32 cellular contexts compared by ENCODE assay signal in genomic region chr12:18281941-18282340, GRCh38. TPM values are rescaled to one million over a fixed set of nuclear protein-coding genes. Genes with fewer than 3 reads are reported as not detected.
DNase-seq lines count a peak whose midpoint lies in the region; ATAC-seq and TF ChIP-seq lines count a peak whose summit lies in the region.
"Had no signal": no experiment of that assay in that cellular context is flagged by ENCODE, and none has a peak within 500 bp of the region (broad histone marks: within the 10 kb centered on the region; RNA-seq: fewer than 3 reads in every experiment).

No MANE protein-coding gene starts in this region.

- H3K9me2 ChIP-seq in PC-9 (ENCODE audit: insufficient read depth), result no peaks in the 10 kb centered on the region

- H3K4me1 ChIP-seq in PC-9 (replicated peaks; ENCODE audit: insufficient read depth) (no peaks in the 10 kb centered on the region), fibroblast of lung (ENCODE audit: control insufficient read depth, extremely low read depth, insufficient read depth, low read length) (no peaks in the 10 kb centered on the region)
- H3K4me1 ChIP-seq: A549 had no signal

- H3K4me3 ChIP-seq in PC-9 (no peak overlapping the region), fibroblast of lung (replicated peaks in 1 of 4; ENCODE audit: control extremely low read depth in 1 of 4, insufficient read depth in 1 of 4, low read depth in 3 of 4, low read length in 4 of 4) (no peak overlapping the region)
- H3K4me3 ChIP-seq: A549, GM12878 had no signal

- peaks cover 46% of the 10 kb centered on the region for H3K4me1 Mint-ChIP-seq in nephron
- no peaks in the 10 kb centered on the region for H3K4me1 Mint-ChIP-seq in activated T-helper 2 cell treated with anti-CD3 and anti-CD28 coated beads, Interferon-gamma antibody, Interleukin-2, Interleukin-4, amounts not matched to agents 10 μg/mL and 5 μg/mL and 100 μg/mL, durations not matched to agents 14 hours and 24 hours and 36 hours (ENCODE audit: low read depth)
- H3K4me1 Mint-ChIP-seq: CD4-positive, alpha-beta memory T cell had no signal

- H3F3A ChIP-seq in PC-9 (ENCODE audit: insufficient read depth, low read depth), result no peaks in the 10 kb centered on the region

- no peak for ATAC-seq in GM19467 (IDR thresholded peaks at IDR 0.05; ENCODE audit: unreplicated experiment)
- ATAC-seq: A549, GM12878 had no signal

- peak overlapping the region; percentile 41 to 91 (median 90) for H3K27ac Mint-ChIP-seq in nephron
- H3K27ac Mint-ChIP-seq in activated T-helper 2 cell treated with anti-CD3 and anti-CD28 coated beads, Interferon-gamma antibody, Interleukin-2, Interleukin-4, amounts not matched to agents 10 μg/mL and 5 μg/mL and 100 μg/mL, durations not matched to agents 14 hours and 24 hours and 36 hours, result no peak overlapping the region
- H3K27ac Mint-ChIP-seq: CD4-positive, alpha-beta memory T cell had no signal

- H3K79me2 ChIP-seq in PC-9 (ENCODE audit: low read depth) (no peaks in the 10 kb centered on the region), fibroblast of lung (ENCODE audit: control insufficient read depth, insufficient read depth, low read length) (no peaks in the 10 kb centered on the region)

- H3K27me3 Mint-ChIP-seq in nephron (ENCODE audit: low read depth), result no peaks in the 10 kb centered on the region
- no peaks in the 10 kb centered on the region for H3K27me3 Mint-ChIP-seq in activated T-helper 2 cell treated with anti-CD3 and anti-CD28 coated beads, Interferon-gamma antibody, Interleukin-2, Interleukin-4, amounts not matched to agents 10 μg/mL and 5 μg/mL and 100 μg/mL, durations not matched to agents 14 hours and 24 hours and 36 hours (ENCODE audit: low read depth)
- H3K27me3 Mint-ChIP-seq: CD4-positive, alpha-beta memory T cell had no signal

- BruUV-seq in PC-9 (replicated peaks; lab: Mats Ljungman, UMichigan), result no TSS peak

- H3K36me3 ChIP-seq in PC-9 (ENCODE audit: low read depth), result no peaks in the 10 kb centered on the region
- no peaks in the 10 kb centered on the region for H3K36me3 ChIP-seq in fibroblast of lung (ENCODE audit: control insufficient read depth, insufficient read depth, low read length)

- TF ChIP-seq CTCF in PC-9 (conservative IDR thresholded peaks at IDR 0.05) (no peak), fibroblast of lung (conservative IDR thresholded peaks at IDR 0.05 in 1 of 2, IDR thresholded peaks at IDR 0.05 in 1 of 2; ENCODE audit: low read depth in 1 of 2, low read length in 2 of 2) (no peak), nephron (IDR thresholded peaks at IDR 0.05; ENCODE audit: unreplicated experiment in 3 of 3) (no peak)

- H3K4me2 ChIP-seq in PC-9, result no peak overlapping the region
- H3K4me2 ChIP-seq in fibroblast of lung (ENCODE audit: extremely low read depth, insufficient read depth, low read length), result no peak overlapping the region
- H3K4me2 ChIP-seq: A549 had no signal

- H3K9me3 ChIP-seq in PC-9 (ENCODE audit: insufficient read depth, low read depth) (no peaks in the 10 kb centered on the region), fibroblast of lung (ENCODE audit: control insufficient read depth, insufficient read depth, low read depth, low read length) (no peaks in the 10 kb centered on the region)

- no peak overlapping the region for H3K9ac ChIP-seq in fibroblast of lung (ENCODE audit: insufficient read depth, low read length)

- DNase-seq in M059J (ENCODE audit: low read depth), result peak; percentile 19
- DNase-seq in PC-9, result no peak
- DNase-seq in fibroblast of lung (ENCODE audit: low read depth in 2 of 2), result peak; percentile 5 to 61
- no peak for DNase-seq in activated T-helper 2 cell treated with anti-CD3 and anti-CD28 coated beads, Interferon-gamma antibody, Interleukin-2, Interleukin-4, amounts not matched to agents 10 μg/mL and 5 μg/mL and 100 μg/mL, durations not matched to agents 14 hours and 24 hours and 36 hours (ENCODE audit: low spot score)
- DNase-seq in stimulated activated CD4-positive, alpha-beta T cell treated with anti-CD3 and anti-CD28 coated beads, Interleukin-4, amount 100 ng/mL, for 1 hour, result no peak
- DNase-seq: C1 segment of cervical spinal cord; CD4-positive, alpha-beta memory T cell; COR-L47; DMS 273 treated with DMSO at 0.1 percent for 48 hours; DMS79; EL; GDM1; HCEC 1CT; IMR-90; KG1; NCI-H1048; NCI-H1417; NCI-H1694 treated with DMSO at 0.1 percent for 48 hours; NCI-H2081; NCI-H2171 treated with DMSO at 0.1 percent for 48 hours; NCI-H345; NCI-H526; NCI-H82; NK-92 treated with Interleukin-12 subunit alpha and Interleukin-12 subunit beta, amount 100 ng/mL, for 24 hours; RPMI8226; SHP77 had no signal

- no peaks in the 10 kb centered on the region for H3K36me3 Mint-ChIP-seq in nephron (ENCODE audit: low read depth)
- no peaks in the 10 kb centered on the region for H3K36me3 Mint-ChIP-seq in activated T-helper 2 cell treated with anti-CD3 and anti-CD28 coated beads, Interferon-gamma antibody, Interleukin-2, Interleukin-4, amounts not matched to agents 10 μg/mL and 5 μg/mL and 100 μg/mL, durations not matched to agents 14 hours and 24 hours and 36 hours (ENCODE audit: low read depth)
- H3K36me3 Mint-ChIP-seq: CD4-positive, alpha-beta memory T cell had no signal

- POLR2A ChIA-PET in PC-9 (lab: Charles Lee; ENCODE audit: unreplicated experiment), result no interaction called here

- CTCF ChIA-PET in PC-9 (lab: Charles Lee), result no interaction called here

- peaks cover 14% of the 10 kb centered on the region for H3K9me3 Mint-ChIP-seq in nephron
- H3K9me3 Mint-ChIP-seq in activated T-helper 2 cell treated with anti-CD3 and anti-CD28 coated beads, Interferon-gamma antibody, Interleukin-2, Interleukin-4, amounts not matched to agents 10 μg/mL and 5 μg/mL and 100 μg/mL, durations not matched to agents 14 hours and 24 hours and 36 hours, result peaks cover 40% of the 10 kb centered on the region

- peak overlapping the region in 1 of 3 experiments; percentile 7 for H3K4me3 Mint-ChIP-seq in nephron
- H3K4me3 Mint-ChIP-seq in activated T-helper 2 cell treated with anti-CD3 and anti-CD28 coated beads, Interferon-gamma antibody, Interleukin-2, Interleukin-4, amounts not matched to agents 10 μg/mL and 5 μg/mL and 100 μg/mL, durations not matched to agents 14 hours and 24 hours and 36 hours (ENCODE audit: low read depth), result no peak overlapping the region
- H3K4me3 Mint-ChIP-seq: CD4-positive, alpha-beta memory T cell had no signal

- H3K27me3 ChIP-seq in PC-9 (ENCODE audit: insufficient read depth, low read depth), result no peaks in the 10 kb centered on the region
- no peaks in the 10 kb centered on the region for H3K27me3 ChIP-seq in fibroblast of lung (ENCODE audit: control insufficient read depth, insufficient read depth, low read length)

- H4K20me1 ChIP-seq in PC-9 (ENCODE audit: insufficient read depth), result no peaks in the 10 kb centered on the region
- H4K20me1 ChIP-seq in fibroblast of lung (ENCODE audit: control insufficient read depth, extremely low read depth, insufficient read depth, low read length), result no peaks in the 10 kb centered on the region

- H3K27ac ChIP-seq in PC-9 (no peak overlapping the region), fibroblast of lung (ENCODE audit: insufficient read depth, low read length) (no peak overlapping the region)
- H3K27ac ChIP-seq: A549 had no signal

- intact Hi-C loops in PC-9 (cut with micrococcal nuclease; ENCODE audit: unreplicated experiment), result no loop called here
- intact Hi-C loops in activated T-helper 2 cell treated with anti-CD3 and anti-CD28 coated beads, Interferon-gamma antibody, Interleukin-2, Interleukin-4, amounts not matched to agents 10 μg/mL and 5 μg/mL and 100 μg/mL, durations not matched to agents 14 hours and 24 hours and 36 hours (cut with micrococcal nuclease), result no loop called here

- peak overlapping the region; percentile 33; the same call in 1 of the 2 replicates for H2AFZ ChIP-seq in PC-9
- no peak overlapping the region for H2AFZ ChIP-seq in fibroblast of lung (ENCODE audit: low read length)

RNA-seq across cellular contexts. Expression of gene PIK3C2G, which starts 20.6 kb away (rescaled TPM):
- total RNA-seq in M059J (2014; rRNA removed; shearing (Covaris generic)), result 0.02 TPM in 1 of 2 replicates, not detected in the other
- total RNA-seq in PC-9 (2021) (0.30 and 1.4 TPM in 2 replicates), fibroblast of lung (not detected in 2 replicates)
- polyA plus RNA-seq in fibroblast of lung, result not detected in 2 replicates
- not detected in 2 replicates for polyA plus RNA-seq in fibroblast of lung (2012)
- not detected in 2 replicates for polyA minus RNA-seq in fibroblast of lung (ENCODE audit: low replicate concordance)
- total RNA-seq in activated T-helper 2 cell treated with anti-CD3 and anti-CD28 coated beads, Interferon-gamma antibody, Interleukin-2, Interleukin-4, amounts not matched to agents 10 μg/mL and 5 μg/mL and 100 μg/mL, durations not matched to agents 14 hours and 24 hours and 36 hours, result not detected in 2 replicates
- total RNA-seq: CD4-positive, alpha-beta memory T cell; GM12878; H1; IMR-90; SK-MEL-5 had no signal
- polyA plus RNA-seq: CD4-positive, alpha-beta memory T cell; GM12878; H1; IMR-90 had no signal

Comparison
In these comparisons a context has a peak if more than half of its experiments do, and no peak if none do; other contexts are left out.
1. DNase-seq: peak in M059J (single experiment) and fibroblast of lung (2 of 2); none in PC-9 (0 of 2), activated T-helper 2 cell treated with anti-CD3 and anti-CD28 coated beads, Interferon-gamma antibody, Interleukin-2, Interleukin-4, amounts not matched to agents 10 μg/mL and 5 μg/mL and 100 μg/mL, durations not matched to agents 14 hours and 24 hours and 36 hours (single experiment) and stimulated activated CD4-positive, alpha-beta T cell treated with anti-CD3 and anti-CD28 coated beads, Interleukin-4, amount 100 ng/mL, for 1 hour (single experiment).